In genomic region chr6:133693565-133693964, GRCh38 we compare ENCODE assay signal across 35 cellular contexts.
"Had no signal": no experiment of that assay in that cellular context is flagged by ENCODE, and none has a peak within 500 bp of the region (broad histone marks: within the 10 kb centered on the region; RNA-seq: fewer than 3 reads in every experiment).

No MANE protein-coding gene starts in this region.

- DNase-seq: Karpas-422, Kasumi-1, MG63, MM.1S, MV-4-11, NCI-H1048, NCI-H1092, NCI-H1092 treated with DMSO at 0.1 percent for 48 hours, NCI-H1105, NCI-H1105 treated with DMSO at 0.1 percent for 48 hours, NCI-H1417, NCI-H1417 treated with DMSO at 0.1 percent for 48 hours, NCI-H1436, NCI-H1436 treated with DMSO at 0.1 percent for 48 hours, NCI-H146, NCI-H1694, NCI-H1694 treated with DMSO at 0.1 percent for 48 hours, NCI-H187, NCI-H1930, NCI-H2029, NCI-H2029 treated with DMSO at 0.1 percent for 48 hours, NCI-H2081, NCI-H2081 treated with DMSO at 0.1 percent for 48 hours, NCI-H2107, NCI-H2171, NCI-H2171 treated with DMSO at 0.1 percent for 48 hours, NCI-H2227 treated with DMSO at 0.1 percent for 48 hours, NCI-H226, NCI-H345, NCI-H446, NCI-H446 treated with DMSO at 0.1 percent for 48 hours, NCI-H510A, NCI-H510A treated with DMSO at 0.1 percent for 48 hours, NCI-H524, NCI-H524 treated with DMSO at 0.1 percent for 48 hours had no signal

- H3K4me3 ChIP-seq: MG63 had no signal

- H3K27me3 ChIP-seq: MG63 had no signal
